In the genomic region with DNA sequence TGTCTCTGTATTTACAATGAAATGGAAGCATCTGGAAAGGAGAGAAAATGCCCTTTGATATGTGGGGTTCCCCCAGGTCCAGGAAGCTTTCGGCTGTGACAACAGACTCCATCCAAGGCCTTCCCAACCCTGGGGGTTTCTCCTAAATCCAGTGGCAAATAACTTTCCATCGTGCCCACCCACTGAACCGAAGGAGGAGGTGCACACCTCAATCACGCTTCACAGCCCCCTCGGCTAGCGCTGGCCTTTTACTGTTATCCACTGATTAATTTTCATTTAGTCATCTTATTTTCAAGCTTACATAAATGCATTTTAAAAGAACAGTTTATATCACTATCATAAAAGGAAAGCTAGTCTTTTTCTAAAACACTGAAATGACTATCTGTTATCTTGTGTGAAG, we compare ENCODE assay signal across 23 cellular contexts.
"Had no signal": no experiment of that assay in that cellular context is flagged by ENCODE, and none has a peak within 500 bp of the region (broad histone marks: within the 10 kb centered on the region; RNA-seq: fewer than 3 reads in every experiment).

No MANE protein-coding gene starts in this region.

- ATAC-seq: natural killer cell; pancreas; psoas muscle; right cardiac atrium; right lobe of liver; stimulated activated effector memory CD8-positive, alpha-beta T cell treated with anti-CD3 and anti-CD28 coated beads, Interleukin-12 subunit alpha, Interleukin-12 subunit beta, amount 100 ng/mL, for 72 hours; stimulated activated naive B cell treated with anti-CD40 and anti-IgM and Interleukin-4, amounts not matched to agents 10 μg/mL and 1 μg/mL and 100 μg/mL, for 72 hours had no signal

- H3K4me1 ChIP-seq: neural progenitor cell, thyroid gland had no signal

- H3K27ac ChIP-seq: neural progenitor cell, pancreas, psoas muscle, right lobe of liver, sigmoid colon, stomach, thoracic aorta, thyroid gland, tibial nerve, upper lobe of left lung, vagina had no signal

- H3K4me3 ChIP-seq: neural progenitor cell, pancreas, psoas muscle, right lobe of liver, sigmoid colon, stomach, thoracic aorta, thyroid gland, tibial nerve, upper lobe of left lung, vagina had no signal

- H3K36me3 ChIP-seq: neural progenitor cell, pancreas, right lobe of liver, sigmoid colon, stomach, thoracic aorta, thyroid gland, tibial nerve, upper lobe of left lung, vagina had no signal

- DNase-seq: natural killer cell; occipital lobe; psoas muscle; sigmoid colon; small intestine; stimulated activated CD4-positive, alpha-beta T cell treated with anti-CD3 and anti-CD28 coated beads, Interleukin-15, amount 100 ng/mL, for 24 hours; stimulated activated CD4-positive, alpha-beta T cell treated with anti-CD3 and anti-CD28 coated beads, Interleukin-2, amount 100 ng/mL, for 24 hours; stimulated activated CD4-positive, alpha-beta T cell treated with anti-CD3 and anti-CD28 coated beads, Interleukin-2, amount 100 ng/mL, for 48 hours; stimulated activated CD4-positive, alpha-beta T cell treated with anti-CD3 and anti-CD28 coated beads, Interleukin-4, amount 100 ng/mL, for 24 hours; stimulated activated naive B cell treated with anti-CD40 and anti-IgM and Interleukin-4, amounts not matched to agents 10 μg/mL and 1 μg/mL and 100 μg/mL, for 72 hours; stimulated activated naive CD4-positive, alpha-beta T cell treated with Interleukin-2 at 50 U/mL for 16 hours; stomach; thyroid gland; trophoblast cell had no signal

- H3K9me3 ChIP-seq: pancreas, psoas muscle, right lobe of liver, sigmoid colon, thoracic aorta, thyroid gland, tibial nerve, upper lobe of left lung, vagina had no signal

- H3K27me3 ChIP-seq: neural progenitor cell, pancreas, right lobe of liver, sigmoid colon, stomach, thyroid gland, tibial nerve, upper lobe of left lung, vagina had no signal
